In genomic region chr3:111070772-111071256, GRCh38 we compare ENCODE assay signal across 8 cellular contexts. TPM values are rescaled to one million over a fixed set of nuclear protein-coding genes. Genes with fewer than 3 reads are reported as not detected.
DNase-seq lines count a peak whose midpoint lies in the region; ATAC-seq and TF ChIP-seq lines count a peak whose summit lies in the region.

No MANE protein-coding gene starts in this region.

- H3K27me3 ChIP-seq in WERI-Rb-1 (ENCODE audit: insufficient read depth, low read depth, severe bottlenecking) (no peaks in the 10 kb centered on the region), endodermal cell (ENCODE audit: control insufficient read depth, insufficient read depth, low read length, poor library complexity, severe bottlenecking) (peaks cover 82% of the 10 kb centered on the region), muscle layer of colon (ENCODE audit: control insufficient read depth in 1 of 2, insufficient read depth in 2 of 2, low read length in 2 of 2) (no peaks in the 10 kb centered on the region), vagina (no peaks in the 10 kb centered on the region)

- peak overlapping the region; percentile 73 for H3K4me3 ChIP-seq in WERI-Rb-1 (ENCODE audit: low read depth, low read length)
- H3K4me3 ChIP-seq in endodermal cell (ENCODE audit: low read length), result peak overlapping the region; percentile 81
- peak overlapping the region; percentile 76 to 94 for H3K4me3 ChIP-seq in muscle layer of colon (ENCODE audit: low read depth in 1 of 2, low read length in 2 of 2)
- peak overlapping the region; percentile 91 to 93 for H3K4me3 ChIP-seq in vagina

- H3K27ac Mint-ChIP-seq in CD14-positive monocyte, result peak overlapping the region in 1 of 7 donors; percentile 59
- H3K27ac Mint-ChIP-seq in endodermal cell, result peak overlapping the region; percentile 12

- intact Hi-C loops in CD14-positive monocyte (cut with micrococcal nuclease) (no loop called here), vagina (cut with DNase I) (no loop called here)

- H3K9ac ChIP-seq in endodermal cell (ENCODE audit: extremely low read depth, low read length, poor library complexity, severe bottlenecking) (no peak overlapping the region), muscle layer of colon (ENCODE audit: low read length) (peak overlapping the region; percentile 65)

- H3K36me3 ChIP-seq in WERI-Rb-1 (peaks cover 4% of the 10 kb centered on the region), endodermal cell (ENCODE audit: control insufficient read depth, insufficient read depth, low read length) (no peaks in the 10 kb centered on the region), muscle layer of colon (ENCODE audit: insufficient read depth, low read length) (no peaks in the 10 kb centered on the region), vagina (no peaks in the 10 kb centered on the region)

- H3K4me3 Mint-ChIP-seq in CD14-positive monocyte, result peak overlapping the region; percentile 78 to 88
- peak overlapping the region; percentile 84 for H3K4me3 Mint-ChIP-seq in endodermal cell

- H3K27me3 Mint-ChIP-seq in CD14-positive monocyte (ENCODE audit: low read depth in 3 of 3) (peaks cover 50 to 77% (median 66%) of the 10 kb centered on the region in 3 donors), endodermal cell (ENCODE audit: insufficient read depth) (peaks cover 51% of the 10 kb centered on the region)

- ATAC-seq in HG02610 (IDR thresholded peaks at IDR 0.05; ENCODE audit: unreplicated experiment) (peak; percentile 2), GM21526 (IDR thresholded peaks at IDR 0.05; ENCODE audit: low FRiP score, unreplicated experiment) (no peak)

- no peak for TF ChIP-seq POLR2A in vagina (IDR thresholded peaks at IDR 0.05)

- peaks cover 19% of the 10 kb centered on the region for H3K4me1 Mint-ChIP-seq in CD14-positive monocyte
- H3K4me1 Mint-ChIP-seq in endodermal cell, result peaks cover 22% of the 10 kb centered on the region

- peaks cover 0 to 20% (median 12%) of the 10 kb centered on the region in 7 donors for H3K9me3 Mint-ChIP-seq in CD14-positive monocyte
- H3K9me3 Mint-ChIP-seq in endodermal cell, result no peaks in the 10 kb centered on the region

- H3K9me3 ChIP-seq in WERI-Rb-1 (ENCODE audit: severe bottlenecking), result no peaks in the 10 kb centered on the region
- H3K9me3 ChIP-seq in endodermal cell (ENCODE audit: control insufficient read depth, low read length), result no peaks in the 10 kb centered on the region
- H3K9me3 ChIP-seq in muscle layer of colon (ENCODE audit: low read length), result no peaks in the 10 kb centered on the region
- H3K9me3 ChIP-seq in vagina, result no peaks in the 10 kb centered on the region

- H3K27ac ChIP-seq in WERI-Rb-1, result peak overlapping the region; percentile 78
- peak overlapping the region; percentile 81 for H3K27ac ChIP-seq in endodermal cell (ENCODE audit: low read depth, low read length)
- peak overlapping the region; percentile 85 for H3K27ac ChIP-seq in muscle layer of colon (ENCODE audit: low read depth, low read length)
- peak overlapping the region; percentile 95 for H3K27ac ChIP-seq in vagina

- 0% methylated on average over 2 to 21 of the region's 23 CpGs for WGBS in endodermal cell (ENCODE audit: insufficient coverage in 1 of 2, insufficient read length in 1 of 2), 2 experiments

- DNase-seq in CD14-positive monocyte (ENCODE audit: low spot score), result no peak
- no peak for DNase-seq in WERI-Rb-1
- no peak for DNase-seq in endodermal cell
- no peak for DNase-seq in vagina (ENCODE audit: extremely low spot score in 2 of 2)
- DNase-seq in GM19238 (ENCODE audit: insufficient read length, low spot score), result no peak

- H3K4me1 ChIP-seq in endodermal cell (ENCODE audit: control insufficient read depth, insufficient read depth, low read length), result no peaks in the 10 kb centered on the region
- H3K4me1 ChIP-seq in muscle layer of colon (ENCODE audit: insufficient read depth, low read length), result peaks cover 24% of the 10 kb centered on the region
- peaks cover 30% of the 10 kb centered on the region for H3K4me1 ChIP-seq in vagina

- H3K36me3 Mint-ChIP-seq in CD14-positive monocyte, result peaks cover 0 to 13% of the 10 kb centered on the region in 2 donors
- H3K36me3 Mint-ChIP-seq in endodermal cell (ENCODE audit: low read depth), result no peaks in the 10 kb centered on the region

- no peak for TF ChIP-seq CTCF in CD14-positive monocyte (IDR thresholded peaks at IDR 0.05)
- TF ChIP-seq CTCF in WERI-Rb-1 (IDR thresholded peaks at IDR 0.05; ENCODE audit: low read depth, low read length), result no peak
- TF ChIP-seq CTCF in endodermal cell (conservative IDR thresholded peaks at IDR 0.05), result no peak
- TF ChIP-seq CTCF in vagina (IDR thresholded peaks at IDR 0.05), result no peak

RNA-seq across cellular contexts. Expression of gene NECTIN3, which starts 0.8 kb away (rescaled TPM):
- not detected for polyA plus RNA-seq in CD14-positive monocyte
- total RNA-seq in endodermal cell, result 10 to 100 TPM; 16.4 to 18.9 TPM
- polyA plus RNA-seq in endodermal cell (2013, experiment 1 of 2), result 55.1 TPM
- polyA plus RNA-seq in endodermal cell (2013, experiment 2 of 2), result 46.1 TPM
- total RNA-seq in vagina, result 20.4 TPM
